Comparison of ENCODE assay signal across 34 cellular contexts in genomic region chr9:94714494-94714893, GRCh38.
"Had no signal": no experiment of that assay in that cellular context is flagged by ENCODE, and none has a peak within 500 bp of the region (broad histone marks: within the 10 kb centered on the region; RNA-seq: fewer than 3 reads in every experiment).

No MANE protein-coding gene starts in this region.

- H3K36me3 ChIP-seq: gastrocnemius medialis, pancreas, prostate gland, upper lobe of left lung, WERI-Rb-1 had no signal

- ATAC-seq: activated CD4-positive, CD25-positive, alpha-beta regulatory T cell treated with anti-CD3 and anti-CD28 coated beads, Interleukin-2, amount 50 U/mL, for 24 hours; gastrocnemius medialis; left colon; pancreas; sciatic nerve; stimulated activated effector memory CD8-positive, alpha-beta T cell treated with anti-CD3 and anti-CD28 coated beads, Interleukin-12 subunit alpha, Interleukin-12 subunit beta, amount 100 ng/mL, for 72 hours had no signal

- H3K27me3 ChIP-seq: gastrocnemius medialis, hepatocyte, pancreas, upper lobe of left lung had no signal

- H3K36me3 Mint-ChIP-seq: activated CD4-positive, alpha-beta memory T cell treated with anti-CD3 and anti-CD28 coated beads for 36 hours; activated naive CD4-positive, alpha-beta T cell treated with anti-CD3 and anti-CD28 coated beads, Interleukin-2, amount 10 ng/mL, durations not matched to agents 7 days and 5 days; activated naive CD8-positive, alpha-beta T cell treated with anti-CD3 and anti-CD28 coated beads, Interleukin-2, amount 10 ng/mL, durations not matched to agents 7 days and 5 days; mesothelial cell of epicardium; naive B cell; stimulated activated effector memory CD8-positive, alpha-beta T cell treated with anti-CD3 and anti-CD28 coated beads, Interleukin-12 subunit alpha, Interleukin-12 subunit beta, amount 100 ng/mL, for 72 hours had no signal

- H3K4me1 ChIP-seq: gastrocnemius medialis, pancreas, prostate gland, upper lobe of left lung had no signal

- H3K4me3 Mint-ChIP-seq: activated CD4-positive, alpha-beta memory T cell treated with anti-CD3 and anti-CD28 coated beads for 36 hours; activated naive CD4-positive, alpha-beta T cell treated with anti-CD3 and anti-CD28 coated beads, Interleukin-2, amount 10 ng/mL, durations not matched to agents 7 days and 5 days; activated naive CD8-positive, alpha-beta T cell treated with anti-CD3 and anti-CD28 coated beads, Interleukin-2, amount 10 ng/mL, durations not matched to agents 7 days and 5 days; activated T-helper 1 cell treated with anti-CD3 and anti-CD28 coated beads, Interleukin-12 subunit alpha, Interleukin-12 subunit beta, Interleukin-2, Interleukin-4 antibody, amounts not matched to agents 30 ng/mL and 10 ng/mL and 1 ng/mL, durations not matched to agents 14 hours and 24 hours and 36 hours; central memory CD8-positive, alpha-beta T cell; mesothelial cell of epicardium; naive B cell; stimulated activated effector memory CD8-positive, alpha-beta T cell treated with anti-CD3 and anti-CD28 coated beads, Interleukin-12 subunit alpha, Interleukin-12 subunit beta, amount 100 ng/mL, for 72 hours; stimulated activated naive CD8-positive, alpha-beta T cell treated with anti-CD3 and anti-CD28 coated beads, Interleukin-15, Interleukin-2, amounts not matched to agents 100 ng/mL and 50 ng/mL, for 24 hours had no signal

- H3K27ac ChIP-seq: gastrocnemius medialis, hepatocyte, pancreas, prostate gland, upper lobe of left lung, WERI-Rb-1 had no signal

- H3K4me3 ChIP-seq: gastrocnemius medialis, hepatocyte, pancreas, prostate gland, upper lobe of left lung had no signal

- H3K4me2 ChIP-seq: hepatocyte had no signal

- H3K27ac Mint-ChIP-seq: activated CD4-positive, alpha-beta memory T cell treated with anti-CD3 and anti-CD28 coated beads for 36 hours; activated naive CD4-positive, alpha-beta T cell treated with anti-CD3 and anti-CD28 coated beads, Interleukin-2, amount 10 ng/mL, durations not matched to agents 7 days and 5 days; activated naive CD8-positive, alpha-beta T cell treated with anti-CD3 and anti-CD28 coated beads, Interleukin-2, amount 10 ng/mL, durations not matched to agents 7 days and 5 days; activated T-helper 1 cell treated with anti-CD3 and anti-CD28 coated beads, Interleukin-12 subunit alpha, Interleukin-12 subunit beta, Interleukin-2, Interleukin-4 antibody, amounts not matched to agents 30 ng/mL and 10 ng/mL and 1 ng/mL, durations not matched to agents 14 hours and 24 hours and 36 hours; mesothelial cell of epicardium; naive B cell; stimulated activated effector memory CD8-positive, alpha-beta T cell treated with anti-CD3 and anti-CD28 coated beads, Interleukin-12 subunit alpha, Interleukin-12 subunit beta, amount 100 ng/mL, for 72 hours; stimulated activated naive CD8-positive, alpha-beta T cell treated with anti-CD3 and anti-CD28 coated beads, Interleukin-15, Interleukin-2, amounts not matched to agents 100 ng/mL and 50 ng/mL, for 24 hours had no signal

- H3K4me1 Mint-ChIP-seq: activated naive CD4-positive, alpha-beta T cell treated with anti-CD3 and anti-CD28 coated beads, Interleukin-2, amount 10 ng/mL, durations not matched to agents 7 days and 5 days; activated naive CD8-positive, alpha-beta T cell treated with anti-CD3 and anti-CD28 coated beads, Interleukin-2, amount 10 ng/mL, durations not matched to agents 7 days and 5 days; central memory CD8-positive, alpha-beta T cell; mesothelial cell of epicardium; naive B cell; stimulated activated effector memory CD8-positive, alpha-beta T cell treated with anti-CD3 and anti-CD28 coated beads, Interleukin-12 subunit alpha, Interleukin-12 subunit beta, amount 100 ng/mL, for 72 hours had no signal

- H3K79me2 ChIP-seq: hepatocyte had no signal

- H3K9me3 Mint-ChIP-seq: activated CD4-positive, alpha-beta memory T cell treated with anti-CD3 and anti-CD28 coated beads for 36 hours; central memory CD8-positive, alpha-beta T cell; mesothelial cell of epicardium; stimulated activated effector memory CD8-positive, alpha-beta T cell treated with anti-CD3 and anti-CD28 coated beads, Interleukin-12 subunit alpha, Interleukin-12 subunit beta, amount 100 ng/mL, for 72 hours; stimulated activated naive CD8-positive, alpha-beta T cell treated with anti-CD3 and anti-CD28 coated beads, Interleukin-15, Interleukin-2, amounts not matched to agents 100 ng/mL and 50 ng/mL, for 24 hours had no signal

- DNase-seq: activated CD4-positive, alpha-beta memory T cell treated with anti-CD3 and anti-CD28 coated beads for 36 hours; activated CD4-positive, alpha-beta T cell treated with anti-CD3 and anti-CD28 coated beads for 48 hours; activated CD8-positive, alpha-beta memory T cell treated with anti-CD3 and anti-CD28 coated beads, Interleukin-2, amount 50 U/mL, for 4 hours; activated effector memory CD4-positive, alpha-beta T cell treated with anti-CD3 and anti-CD28 coated beads, Interleukin-2, amount 50 U/mL, for 16 hours; activated naive CD4-positive, alpha-beta T cell treated with anti-CD3 and anti-CD28 coated beads, Interleukin-2, amount 10 ng/mL, durations not matched to agents 7 days and 5 days; activated naive CD8-positive, alpha-beta T cell treated with anti-CD3 and anti-CD28 coated beads, Interleukin-2, amount 10 ng/mL, durations not matched to agents 7 days and 5 days; activated T-cell treated with anti-CD3 and anti-CD28 coated beads, Interleukin-2, amount 50 U/mL, for 1 hour; amygdala; dermis blood vessel endothelial cell; effector CD4-positive, alpha-beta T cell; gastrocnemius medialis; glutamatergic neuron; kidney; left colon; mammary epithelial cell; naive B cell; pancreas; retina; small intestine; stimulated activated CD4-positive, alpha-beta T cell treated with anti-CD3 and anti-CD28 coated beads, Interleukin-4, amount 100 ng/mL, for 24 hours; substantia nigra; T-helper 1 cell; T-helper 9 cell; upper lobe of left lung; WERI-Rb-1 had no signal

- H3K9me3 ChIP-seq: gastrocnemius medialis, pancreas, prostate gland, upper lobe of left lung had no signal

- H2AFZ ChIP-seq: hepatocyte had no signal
